1 cellular context compared by ENCODE assay signal in the genomic region with DNA sequence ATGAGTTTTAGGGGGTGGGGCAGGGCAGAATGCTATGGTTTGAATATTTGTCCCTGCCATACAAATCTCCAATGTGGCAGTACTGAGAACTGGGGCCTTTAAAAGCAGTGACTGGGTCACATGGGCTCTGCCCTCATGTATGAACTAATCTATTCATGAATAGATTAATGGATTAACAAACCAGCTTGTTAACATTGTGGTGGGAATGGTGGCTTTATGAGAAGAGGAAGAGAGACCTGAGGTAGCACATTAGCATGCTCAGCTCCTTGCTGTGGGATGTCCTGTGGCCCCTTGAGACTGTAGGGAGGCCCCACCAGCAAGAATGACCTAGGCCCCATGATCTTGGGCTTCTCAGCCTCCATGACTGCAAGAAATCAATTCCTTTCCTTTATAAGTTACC.
TF ChIP-seq lines count a peak whose summit lies in the region.

No MANE protein-coding gene starts in this region.

TF ChIP-seq in H1, 55 proteins besides CTCF, POLR2A, EP300 and RAD21 (continued from another document):
- TF ChIP-seq POU5F1 (IDR thresholded peaks at IDR 0.05; ENCODE audit: low read depth, low read length): no peak
- TF ChIP-seq CBX5 (IDR thresholded peaks at IDR 0.05; ENCODE audit: low read depth, low read length): no peak
- no peak for TF ChIP-seq ASH2L (IDR thresholded peaks at IDR 0.05; ENCODE audit: low read length)
- no peak for TF ChIP-seq BACH1 (IDR thresholded peaks at IDR 0.05; ENCODE audit: low read length)
- TF ChIP-seq SUZ12 (IDR thresholded peaks at IDR 0.05; ENCODE audit: low read length): no peak
TF ChIP-seq in H1: peak in this region for 0.
